11 cellular contexts compared by ENCODE assay signal in genomic region chr1:153646672-153647374, GRCh38. TPM values are rescaled to one million over a fixed set of nuclear protein-coding genes. Genes with fewer than 3 reads are reported as not detected.
DNase-seq lines count a peak whose midpoint lies in the region; ATAC-seq and TF ChIP-seq lines count a peak whose summit lies in the region.
"Had no signal": no experiment of that assay in that cellular context is flagged by ENCODE, and none has a peak within 500 bp of the region (broad histone marks: within the 10 kb centered on the region; RNA-seq: fewer than 3 reads in every experiment).

No MANE protein-coding gene starts in this region.

- peaks cover 5 to 46% (median 32%) of the 10 kb centered on the region in 4 donors for H3K36me3 ChIP-seq in right lobe of liver

- no peak overlapping the region for H3K4me3 ChIP-seq in right lobe of liver
- H3K4me3 ChIP-seq: adrenal gland had no signal

- intact Hi-C loops in Right ventricle myocardium superior (cut with DNase I): no loop called here
- intact Hi-C loops in cardiac septum (cut with DNase I): no loop called here
- intact Hi-C loops in activated T-helper 1 cell treated with anti-CD3 and anti-CD28 coated beads, Interleukin-12 subunit alpha, Interleukin-12 subunit beta, Interleukin-2, Interleukin-4 antibody, amounts not matched to agents 30 ng/mL and 10 ng/mL and 1 ng/mL, durations not matched to agents 14 hours and 24 hours and 36 hours (cut with micrococcal nuclease): no loop called here
- intact Hi-C loops in right lobe of liver (cut with DNase I): loop anchor here in 1 of 2 donors (10.0 kb wide), 1 partner anchor 72 kb away; no protein-coding TSS in a partner anchor

- H3K36me3 Mint-ChIP-seq in activated T-helper 1 cell treated with anti-CD3 and anti-CD28 coated beads, Interleukin-12 subunit alpha, Interleukin-12 subunit beta, Interleukin-2, Interleukin-4 antibody, amounts not matched to agents 30 ng/mL and 10 ng/mL and 1 ng/mL, durations not matched to agents 14 hours and 24 hours and 36 hours (ENCODE audit: low read depth): peaks cover 44% of the 10 kb centered on the region
- H3K36me3 Mint-ChIP-seq in effector memory CD8-positive, alpha-beta T cell (ENCODE audit: insufficient read depth): peaks cover 59% of the 10 kb centered on the region

- TF ChIP-seq POLR2A in right lobe of liver (IDR thresholded peaks at IDR 0.05): peak; percentile 6

- H3K27me3 ChIP-seq in right lobe of liver: no peaks in the 10 kb centered on the region
- H3K27me3 ChIP-seq: adrenal gland had no signal

- H3K27ac Mint-ChIP-seq in activated T-helper 1 cell treated with anti-CD3 and anti-CD28 coated beads, Interleukin-12 subunit alpha, Interleukin-12 subunit beta, Interleukin-2, Interleukin-4 antibody, amounts not matched to agents 30 ng/mL and 10 ng/mL and 1 ng/mL, durations not matched to agents 14 hours and 24 hours and 36 hours: no peak overlapping the region
- H3K27ac Mint-ChIP-seq in effector memory CD8-positive, alpha-beta T cell: peak overlapping the region in 1 of 2 donors; percentile 75

- DNase-seq in Right ventricle myocardium superior: no peak
- DNase-seq in cardiac septum (ENCODE audit: low spot score): no peak
- no peak for DNase-seq in activated T-helper 1 cell treated with anti-CD3 and anti-CD28 coated beads, Interleukin-12 subunit alpha, Interleukin-12 subunit beta, Interleukin-2, Interleukin-4 antibody, amounts not matched to agents 30 ng/mL and 10 ng/mL and 1 ng/mL, durations not matched to agents 14 hours and 24 hours and 36 hours (ENCODE audit: low spot score)
- no peak for DNase-seq in right lobe of liver
- DNase-seq in effector memory CD8-positive, alpha-beta T cell: no peak
- no peak for DNase-seq in effector CD8-positive, alpha-beta T cell (lab: John Stamatoyannopoulos, UW)
- DNase-seq in GOT3 (lab: John Stamatoyannopoulos, UW): no peak
- DNase-seq: small intestine had no signal

- no peak overlapping the region for H3K27ac ChIP-seq in right lobe of liver

- WGBS in right lobe of liver (ENCODE audit: insufficient coverage, low coverage, low lambda C conversion rate, missing lambda C conversion rate): 95% methylated on average over 3 of the region's 5 CpGs

- peak overlapping the region; percentile 8 for H3K4me3 Mint-ChIP-seq in activated T-helper 1 cell treated with anti-CD3 and anti-CD28 coated beads, Interleukin-12 subunit alpha, Interleukin-12 subunit beta, Interleukin-2, Interleukin-4 antibody, amounts not matched to agents 30 ng/mL and 10 ng/mL and 1 ng/mL, durations not matched to agents 14 hours and 24 hours and 36 hours
- no peak overlapping the region for H3K4me3 Mint-ChIP-seq in effector memory CD8-positive, alpha-beta T cell

- no peaks in the 10 kb centered on the region for H3K9me3 Mint-ChIP-seq in activated T-helper 1 cell treated with anti-CD3 and anti-CD28 coated beads, Interleukin-12 subunit alpha, Interleukin-12 subunit beta, Interleukin-2, Interleukin-4 antibody, amounts not matched to agents 30 ng/mL and 10 ng/mL and 1 ng/mL, durations not matched to agents 14 hours and 24 hours and 36 hours
- H3K9me3 Mint-ChIP-seq in effector memory CD8-positive, alpha-beta T cell: no peaks in the 10 kb centered on the region

- TF ChIP-seq CTCF in right lobe of liver (IDR thresholded peaks at IDR 0.05): no peak

- peaks cover 27% of the 10 kb centered on the region for H3K4me1 Mint-ChIP-seq in activated T-helper 1 cell treated with anti-CD3 and anti-CD28 coated beads, Interleukin-12 subunit alpha, Interleukin-12 subunit beta, Interleukin-2, Interleukin-4 antibody, amounts not matched to agents 30 ng/mL and 10 ng/mL and 1 ng/mL, durations not matched to agents 14 hours and 24 hours and 36 hours (ENCODE audit: low read depth)
- H3K4me1 Mint-ChIP-seq in effector memory CD8-positive, alpha-beta T cell (ENCODE audit: low read depth in 2 of 2): peaks cover 40 to 50% of the 10 kb centered on the region in 2 donors

- H3K4me1 ChIP-seq in right lobe of liver: peaks cover 0 to 29% (median 15%) of the 10 kb centered on the region in 4 donors

- H3K27me3 Mint-ChIP-seq in activated T-helper 1 cell treated with anti-CD3 and anti-CD28 coated beads, Interleukin-12 subunit alpha, Interleukin-12 subunit beta, Interleukin-2, Interleukin-4 antibody, amounts not matched to agents 30 ng/mL and 10 ng/mL and 1 ng/mL, durations not matched to agents 14 hours and 24 hours and 36 hours (ENCODE audit: insufficient read depth): no peaks in the 10 kb centered on the region
- no peaks in the 10 kb centered on the region for H3K27me3 Mint-ChIP-seq in effector memory CD8-positive, alpha-beta T cell

- peak; percentile 14 for ATAC-seq in Right ventricle myocardium superior (ENCODE audit: poor library complexity)
- ATAC-seq in right lobe of liver: peak in 1 of 4 donors; percentile 11
- no peak for ATAC-seq in effector memory CD8-positive, alpha-beta T cell (replicated peaks)
- ATAC-seq in GM19463 (IDR thresholded peaks at IDR 0.05; ENCODE audit: unreplicated experiment): no peak
- ATAC-seq: esophagus mucosa had no signal

- no peaks in the 10 kb centered on the region for H3K9me3 ChIP-seq in right lobe of liver
- H3K9me3 ChIP-seq: adrenal gland had no signal

RNA-seq across cellular contexts. Expression of gene SNAPIN, which starts 11.7 kb away (rescaled TPM):
- total RNA-seq in Right ventricle myocardium superior (57.2 TPM), cardiac septum (62.1 TPM), right lobe of liver (10 to 100 TPM; 14.6 to 33.2 (median 18.0) TPM)
- total RNA-seq in activated T-helper 1 cell treated with anti-CD3 and anti-CD28 coated beads, Interleukin-12 subunit alpha, Interleukin-12 subunit beta, Interleukin-2, Interleukin-4 antibody, amounts not matched to agents 30 ng/mL and 10 ng/mL and 1 ng/mL, durations not matched to agents 14 hours and 24 hours and 36 hours: 31.1 and 35.4 TPM in 2 replicates

RNA-seq across cellular contexts. Expression of gene CHTOP, which starts 13.0 kb away (rescaled TPM):
- total RNA-seq in Right ventricle myocardium superior (68.1 TPM), cardiac septum (90.4 TPM), right lobe of liver (10 to 100 TPM; 21.9 to 29.7 (median 26.0) TPM)
- 101 and 105 TPM in 2 replicates for total RNA-seq in activated T-helper 1 cell treated with anti-CD3 and anti-CD28 coated beads, Interleukin-12 subunit alpha, Interleukin-12 subunit beta, Interleukin-2, Interleukin-4 antibody, amounts not matched to agents 30 ng/mL and 10 ng/mL and 1 ng/mL, durations not matched to agents 14 hours and 24 hours and 36 hours

RNA-seq across cellular contexts. Expression of gene S100A1, which starts 18.6 kb away (rescaled TPM):
- total RNA-seq in Right ventricle myocardium superior (2,267 TPM), cardiac septum (1,915 TPM), right lobe of liver (1 to 10 TPM in 3 of 6 experiments, under 1 TPM in 3; 0.40 to 2.1 (median 1.0) TPM)
- not detected in 2 replicates for total RNA-seq in activated T-helper 1 cell treated with anti-CD3 and anti-CD28 coated beads, Interleukin-12 subunit alpha, Interleukin-12 subunit beta, Interleukin-2, Interleukin-4 antibody, amounts not matched to agents 30 ng/mL and 10 ng/mL and 1 ng/mL, durations not matched to agents 14 hours and 24 hours and 36 hours

RNA-seq across cellular contexts. Expression of gene S100A13, which starts 19.5 kb away (rescaled TPM):
- total RNA-seq in Right ventricle myocardium superior: 153 TPM
- total RNA-seq in cardiac septum: 200 TPM
- 2.5 and 5.1 TPM in 2 replicates for total RNA-seq in activated T-helper 1 cell treated with anti-CD3 and anti-CD28 coated beads, Interleukin-12 subunit alpha, Interleukin-12 subunit beta, Interleukin-2, Interleukin-4 antibody, amounts not matched to agents 30 ng/mL and 10 ng/mL and 1 ng/mL, durations not matched to agents 14 hours and 24 hours and 36 hours
- 10 to 100 TPM; 10.4 to 24.5 (median 21.9) TPM for total RNA-seq in right lobe of liver

RNA-seq across cellular contexts. Expression of gene ILF2, which starts 24.0 kb away (rescaled TPM):
- total RNA-seq in Right ventricle myocardium superior (55.3 TPM), cardiac septum (76.5 TPM), right lobe of liver (10 to 100 TPM; 30.2 to 55.9 (median 38.7) TPM)
- total RNA-seq in activated T-helper 1 cell treated with anti-CD3 and anti-CD28 coated beads, Interleukin-12 subunit alpha, Interleukin-12 subunit beta, Interleukin-2, Interleukin-4 antibody, amounts not matched to agents 30 ng/mL and 10 ng/mL and 1 ng/mL, durations not matched to agents 14 hours and 24 hours and 36 hours: 354 and 366 TPM in 2 replicates

Comparison
In these comparisons a context has a peak if more than half of its experiments do, and no peak if none do; other contexts are left out.
1. RNA of gene S100A1, which starts 18.6 kb away (total RNA-seq): 2,267 TPM in Right ventricle myocardium superior (single experiment) and 1,915 TPM in cardiac septum (single experiment); 0.40 to 2.1 TPM in right lobe of liver and not detected in activated T-helper 1 cell treated with anti-CD3 and anti-CD28 coated beads, Interleukin-12 subunit alpha, Interleukin-12 subunit beta, Interleukin-2, Interleukin-4 antibody, amounts not matched to agents 30 ng/mL and 10 ng/mL and 1 ng/mL, durations not matched to agents 14 hours and 24 hours and 36 hours; every median in the first group is over 100 times any median in the second.